Comparison of ENCODE assay signal across 4 cellular contexts in genomic region chr15:32426491-32426890, GRCh38. TPM values are rescaled to one million over a fixed set of nuclear protein-coding genes. Genes with fewer than 3 reads are reported as not detected.
"Had no signal": no experiment of that assay in that cellular context is flagged by ENCODE, and none has a peak within 500 bp of the region (broad histone marks: within the 10 kb centered on the region; RNA-seq: fewer than 3 reads in every experiment).

No MANE protein-coding gene starts in this region.

RNA-seq across cellular contexts. Expression of gene GOLGA8K, which starts 23.4 kb away (rescaled TPM):
- polyA plus RNA-seq: naive thymus-derived CD4-positive, alpha-beta T cell had no signal

RNA-seq across cellular contexts. Expression of gene GOLGA8O, which starts 28.9 kb away (rescaled TPM):
- total RNA-seq: cerebellum, glomerular endothelial cell, vagina had no signal
- polyA plus RNA-seq: naive thymus-derived CD4-positive, alpha-beta T cell had no signal
